In genomic region chr1:156458181-156458503, GRCh38 we compare ENCODE assay signal across 10 cellular contexts. TPM values are rescaled to one million over a fixed set of nuclear protein-coding genes. Genes with fewer than 3 reads are reported as not detected.
DNase-seq lines count a peak whose midpoint lies in the region; ATAC-seq, FAIRE-seq and TF ChIP-seq lines count a peak whose summit lies in the region.
"Had no signal": no experiment of that assay in that cellular context is flagged by ENCODE, and none has a peak within 500 bp of the region (broad histone marks: within the 10 kb centered on the region; RNA-seq: fewer than 3 reads in every experiment).

No MANE protein-coding gene starts in this region.

- H4K8ac ChIP-seq in neuronal stem cell (ENCODE audit: low read depth, low read length): no peak overlapping the region

- DNase-seq in A549 (ENCODE audit: low read depth in 1 of 2, low spot score in 1 of 2) (peak in 1 of 2 experiments; percentile 58), GM23338 (ENCODE audit: low spot score) (no peak), body of pancreas (no peak), neuronal stem cell (ENCODE audit: low spot score) (no peak), WERI-Rb-1 (no peak), COLO668 (lab: John Stamatoyannopoulos, UW; ENCODE audit: unreplicated experiment) (no peak)
- DNase-seq: activated gamma-delta T cell had no signal

- no peak overlapping the region for H2AFZ ChIP-seq in GM23338
- no peak overlapping the region for H2AFZ ChIP-seq in neuronal stem cell (ENCODE audit: low read length)

- ATAC-seq in A549 (no peak), GM23338 (no peak), body of pancreas (no peak), HG03521 (IDR thresholded peaks at IDR 0.05; ENCODE audit: unreplicated experiment) (no peak)

- no peak overlapping the region for H2BK15ac ChIP-seq in neuronal stem cell (ENCODE audit: low read length)

- H3K23ac ChIP-seq in neuronal stem cell (ENCODE audit: low read depth, low read length, poor library complexity): no peak overlapping the region

- H3K9ac ChIP-seq in mucosa of rectum (ENCODE audit: low read depth in 1 of 2, low read length in 2 of 2): no peak overlapping the region
- no peak overlapping the region for H3K9ac ChIP-seq in neuronal stem cell (ENCODE audit: low read depth, low read length, poor library complexity)

- H3K79me2 ChIP-seq in GM23338 (replicated peaks; ENCODE audit: insufficient read depth): no peaks in the 10 kb centered on the region

- TF ChIP-seq POLR2A in A549 (IDR thresholded peaks at IDR 0.05; ENCODE audit: low read length): no peak
- no peak for TF ChIP-seq POLR2A in body of pancreas (IDR thresholded peaks at IDR 0.05)

- POLR2A ChIA-PET in A549 (lab: Yijun Ruan, JAX): interaction anchor here (1.1 to 3.5 kb wide), 9 partner anchors 8 to 150 kb away, joined by 3 to 130 read pairs (median 7); partner anchors contain the start of genes MEF2D and NAXE

- H3K36me3 Mint-ChIP-seq in GM23338 (ENCODE audit: low read depth): no peaks in the 10 kb centered on the region

- H3K9me2 ChIP-seq in GM23338 (ENCODE audit: insufficient read depth): no peaks in the 10 kb centered on the region

- intact Hi-C loops in body of pancreas (cut with DNase I): loop anchor here (10.0 kb wide), 1 partner anchor 127 kb away; no protein-coding TSS in a partner anchor

- H2BK5ac ChIP-seq in neuronal stem cell (ENCODE audit: low read length): no peak overlapping the region

- WGBS in A549 (ENCODE audit: missing lambda C conversion rate): 56% methylated on average over 3 of the region's 3 CpGs
- WGBS in body of pancreas, 2 donors: 63 to 69% methylated on average over 3 of the region's 3 CpGs
- WGBS in neuronal stem cell (ENCODE audit: extremely low coverage in 2 of 2, insufficient read length in 2 of 2, insufficient replicate concordance in 1 of 2), 2 donors: no CpG with 5 or more reads among the region's 3 CpGs

- H3K27ac ChIP-seq in A549 (peak overlapping the region; percentile 97 to 98), GM23338 (ENCODE audit: low read depth) (no peak overlapping the region), body of pancreas (peak overlapping the region; percentile 99 to 100 (median 100)), mucosa of rectum (ENCODE audit: low read depth in 2 of 2, low read length in 2 of 2) (peak overlapping the region; percentile 99 to 100), neuronal stem cell (replicated peaks; ENCODE audit: low read length) (no peak overlapping the region), WERI-Rb-1 (no peak overlapping the region)
- H3K27ac ChIP-seq: SK-N-MC had no signal

- H3K4ac ChIP-seq in neuronal stem cell (ENCODE audit: low read length): no peak overlapping the region

- H3K9me3 ChIP-seq in A549 (no peaks in the 10 kb centered on the region), body of pancreas (no peaks in the 10 kb centered on the region), mucosa of rectum (ENCODE audit: control insufficient read depth in 2 of 2, low read length in 2 of 2) (no peaks in the 10 kb centered on the region), neuronal stem cell (replicated peaks in 1 of 2; ENCODE audit: control insufficient read depth in 2 of 2, insufficient read depth in 1 of 2, low read depth in 1 of 2, low read length in 2 of 2) (no peaks in the 10 kb centered on the region), WERI-Rb-1 (ENCODE audit: severe bottlenecking) (no peaks in the 10 kb centered on the region)

- H2BK120ac ChIP-seq in neuronal stem cell (ENCODE audit: low read depth, low read length): no peak overlapping the region

- H4K91ac ChIP-seq in neuronal stem cell (ENCODE audit: low read depth, low read length, poor library complexity): no peak overlapping the region

- TF ChIP-seq RAD21 in A549 (conservative IDR thresholded peaks at IDR 0.05 in 1 of 2, IDR thresholded peaks at IDR 0.05 in 1 of 2): no peak

- no peak overlapping the region for H3K14ac ChIP-seq in neuronal stem cell (ENCODE audit: low read length)

- H3K4me3 ChIP-seq in A549: no peak overlapping the region
- H3K4me3 ChIP-seq in GM23338: no peak overlapping the region
- H3K4me3 ChIP-seq in body of pancreas: no peak overlapping the region
- no peak overlapping the region for H3K4me3 ChIP-seq in mucosa of rectum (ENCODE audit: low read length in 2 of 2)
- H3K4me3 ChIP-seq in neuronal stem cell (ENCODE audit: low read length in 2 of 2): no peak overlapping the region
- H3K4me3 ChIP-seq in WERI-Rb-1 (ENCODE audit: low read depth, low read length): no peak overlapping the region
- H3K4me3 ChIP-seq: SK-N-MC had no signal

- peak overlapping the region; percentile 44; the same call in 1 of the 3 replicates for H3K4me3 Mint-ChIP-seq in GM23338

- no peak for TF ChIP-seq EP300 in A549 (IDR thresholded peaks at IDR 0.05)

- peaks cover 10% of the 10 kb centered on the region for H3K4me1 Mint-ChIP-seq in GM23338

- H3K4me2 ChIP-seq in A549 (peak overlapping the region; percentile 94), GM23338 (no peak overlapping the region; the same call in 1 of the 2 replicates), neuronal stem cell (ENCODE audit: insufficient read depth, low read length, poor library complexity, severe bottlenecking) (no peak overlapping the region)

- no peaks in the 10 kb centered on the region for H3K79me1 ChIP-seq in neuronal stem cell (ENCODE audit: low read depth, low read length)

- H3K27ac Mint-ChIP-seq in GM23338: no peak overlapping the region

- H3K4me1 ChIP-seq in A549 (peaks cover 20% of the 10 kb centered on the region), GM23338 (ENCODE audit: insufficient read depth) (peaks cover 2% of the 10 kb centered on the region), body of pancreas (peaks cover 27% of the 10 kb centered on the region), mucosa of rectum (ENCODE audit: control insufficient read depth in 2 of 2, insufficient read depth in 2 of 2, low read length in 2 of 2) (peaks cover 20 to 23% of the 10 kb centered on the region in 2 donors), neuronal stem cell (ENCODE audit: control insufficient read depth in 2 of 2, insufficient read depth in 1 of 2, low read depth in 1 of 2, low read length in 2 of 2) (peaks cover 3 to 4% of the 10 kb centered on the region in 2 donors)

- 0 out of 2 replicates have a peak, but pooled peaks cover 15% of the 10 kb centered on the region for H3F3A ChIP-seq in GM23338 (replicated peaks; ENCODE audit: low read depth)

- H2AK5ac ChIP-seq in neuronal stem cell (ENCODE audit: low read depth, low read length): no peak overlapping the region

- H2BK12ac ChIP-seq in neuronal stem cell (ENCODE audit: low read length): no peak overlapping the region

- H3K18ac ChIP-seq in neuronal stem cell (ENCODE audit: low read length): no peak overlapping the region

- FAIRE-seq in A549 (lab: Jason Lieb, UNC): no peak

- H3K27me3 ChIP-seq in GM23338 (ENCODE audit: insufficient read depth) (no peaks in the 10 kb centered on the region), body of pancreas (no peaks in the 10 kb centered on the region), mucosa of rectum (ENCODE audit: control insufficient read depth in 2 of 2, insufficient read depth in 2 of 2, low read length in 2 of 2) (no peaks in the 10 kb centered on the region), neuronal stem cell (ENCODE audit: control insufficient read depth in 3 of 3, insufficient read depth in 3 of 3, low read depth in 1 of 3, low read length in 3 of 3) (no peaks in the 10 kb centered on the region), WERI-Rb-1 (ENCODE audit: insufficient read depth, low read depth, severe bottlenecking) (no peaks in the 10 kb centered on the region)

- H4K20me1 ChIP-seq in GM23338 (replicated peaks; ENCODE audit: insufficient read depth): no peaks in the 10 kb centered on the region

- TF ChIP-seq CTCF in A549 (IDR thresholded peaks at IDR 0.05): no peak
- no peak for TF ChIP-seq CTCF in GM23338 (conservative IDR thresholded peaks at IDR 0.05; ENCODE audit: low read depth in 2 of 2)
- TF ChIP-seq CTCF in body of pancreas (IDR thresholded peaks at IDR 0.05): no peak
- no peak for TF ChIP-seq CTCF in WERI-Rb-1 (IDR thresholded peaks at IDR 0.05; ENCODE audit: low read depth, low read length)

- H3K36me3 ChIP-seq in GM23338 (ENCODE audit: insufficient read depth) (no peaks in the 10 kb centered on the region), body of pancreas (replicated peaks in 1 of 2; ENCODE audit: insufficient read depth in 1 of 2, low read depth in 2 of 2) (no peaks in the 10 kb centered on the region), mucosa of rectum (ENCODE audit: control insufficient read depth in 2 of 2, insufficient read depth in 2 of 2, low read length in 2 of 2) (peaks cover 0 to under 1% of the 10 kb centered on the region in 2 donors), neuronal stem cell (replicated peaks in 1 of 2; ENCODE audit: control insufficient read depth in 2 of 2, insufficient read depth in 2 of 2, low read length in 2 of 2) (no peaks in the 10 kb centered on the region), WERI-Rb-1 (no peaks in the 10 kb centered on the region)

- no peaks in the 10 kb centered on the region for H3K9me3 Mint-ChIP-seq in GM23338

- CTCF ChIA-PET in A549 (lab: Yijun Ruan, JAX): interaction anchor here (0.8 to 5.9 kb wide), 27 partner anchors 9 to 231 kb away, joined by 3 to 55 read pairs (median 5); partner anchors contain the start of genes HAPLN2, MEF2D and NAXE

- H3K27me3 Mint-ChIP-seq in GM23338 (ENCODE audit: insufficient read depth, low read depth, poor library complexity): peaks cover 8% of the 10 kb centered on the region

TF ChIP-seq in A549, 52 proteins besides CTCF, POLR2A, EP300 and RAD21 (continues in another document):
- no peak for TF ChIP-seq KDM1A (IDR thresholded peaks at IDR 0.05; ENCODE audit: low read depth)
- no peak for TF ChIP-seq MYC (IDR thresholded peaks at IDR 0.05; ENCODE audit: borderline replicate concordance, low read length)
- TF ChIP-seq BHLHE40 (IDR thresholded peaks at IDR 0.05; ENCODE audit: low read depth, low read length): no peak
- no peak for TF ChIP-seq ZFP36 (IDR thresholded peaks at IDR 0.05; ENCODE audit: borderline replicate concordance, partially characterized antibody)

TF ChIP-seq in GM23338, 12 proteins besides CTCF, POLR2A, EP300 and RAD21 (continues in another document):
- TF ChIP-seq CREB1 (CRISPR knock-in tag; IDR thresholded peaks at IDR 0.05; ENCODE audit: low read depth) (no peak), STAT1 (IDR thresholded peaks at IDR 0.05; ENCODE audit: unreplicated experiment) (no peak), POLR2AphosphoS5 (IDR thresholded peaks at IDR 0.05; ENCODE audit: low read depth) (no peak)

RNA-seq across cellular contexts. Expression of gene MEF2D, which starts 42.4 kb away (rescaled TPM):
- polyA plus RNA-seq in A549 (2011; rRNA removed): 16.8 and 20.8 TPM in 2 replicates
- polyA plus RNA-seq in A549 (2012; cell fraction: cytosol; rRNA removed): 24.1 and 35.9 TPM in 2 replicates
- polyA plus RNA-seq in A549 (2012; cell fraction: nucleus; rRNA removed): 93.8 and 94.5 TPM in 2 replicates
- polyA plus RNA-seq in A549 (2017; fragmentation: RNase III; extraction: RNeasy Plus Mini Kit Qiagen cat#74134 plus additional on column Dnase treatment): 20.7 to 23.4 TPM (median 22.8 TPM) in 3 replicates
- polyA minus RNA-seq in A549 (2011; rRNA and poly(A)+ RNA removed): 22.8 and 26.8 TPM in 2 replicates
- 9.7 and 15.5 TPM in 2 replicates for total RNA-seq in GM23338 (2014; rRNA removed; shearing (Covaris generic))
- polyA plus RNA-seq in GM23338 (2016; fragmentation: Nextera tagmentation; extraction: Ambion mirVana): 10.4 and 10.6 TPM in 2 replicates
- total RNA-seq in body of pancreas: 10 to 100 TPM; 15.6 to 18.1 TPM
- 8.4 TPM for polyA plus RNA-seq in neuronal stem cell (2013, experiment 1 of 2)
- 9.2 TPM for polyA plus RNA-seq in neuronal stem cell (2013, experiment 2 of 2)

Comparison
In these comparisons a context has a peak if more than half of its experiments do, and no peak if none do; other contexts are left out.
1. H3K27ac ChIP-seq: peak in A549 (2 of 2), body of pancreas (4 of 4) and mucosa of rectum (2 of 2); none in GM23338 (single experiment), neuronal stem cell (single experiment) and WERI-Rb-1 (single experiment).